12 cellular contexts compared by ENCODE assay signal in the genomic region with DNA sequence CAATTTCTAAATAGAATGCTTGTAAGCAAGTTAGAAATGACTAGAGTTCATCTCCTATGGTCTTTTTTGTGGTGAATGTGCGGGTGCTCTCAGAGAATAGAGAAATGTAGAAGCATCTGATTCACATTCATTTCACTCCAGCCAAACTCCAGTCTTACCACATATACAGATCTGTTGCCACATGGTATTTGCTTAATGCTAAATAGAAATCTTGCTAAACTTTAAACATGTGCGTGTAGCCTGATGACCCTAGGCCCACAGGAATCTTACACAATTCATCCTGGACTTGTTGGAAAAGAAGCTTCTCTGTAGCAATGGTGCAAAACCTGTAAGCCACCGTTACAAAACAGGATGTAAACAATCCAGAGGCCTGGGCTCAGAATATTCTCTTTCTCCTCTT.
DNase-seq lines count a peak whose midpoint lies in the region; ATAC-seq and TF ChIP-seq lines count a peak whose summit lies in the region.
"Had no signal": no experiment of that assay in that cellular context is flagged by ENCODE, and none has a peak within 500 bp of the region (broad histone marks: within the 10 kb centered on the region; RNA-seq: fewer than 3 reads in every experiment).

No MANE protein-coding gene starts in this region.

- H3K9me3 ChIP-seq in neutrophil (no peaks in the 10 kb centered on the region), aorta (ENCODE audit: control insufficient read depth, low read length) (no peaks in the 10 kb centered on the region)
- H3K9me3 ChIP-seq: thyroid gland had no signal

- ATAC-seq in aorta (ENCODE audit: low FRiP score) (no peak), GM21423 (IDR thresholded peaks at IDR 0.05; ENCODE audit: unreplicated experiment) (no peak)

- H3K4me1 ChIP-seq in neutrophil (ENCODE audit: control insufficient read depth in 1 of 2, insufficient read depth in 1 of 2, low read depth in 1 of 2, low read length in 1 of 2): peaks cover 54 to 70% of the 10 kb centered on the region in 2 experiments
- peaks cover 0 to 3% of the 10 kb centered on the region in 2 donors for H3K4me1 ChIP-seq in aorta (ENCODE audit: control insufficient read depth in 1 of 2, insufficient read depth in 2 of 2, low read length in 2 of 2)
- H3K4me1 ChIP-seq: thyroid gland had no signal

- DNase-seq in CD1c-positive myeloid dendritic cell (ENCODE audit: extremely low spot score) (peak; percentile 64), NB4 (ENCODE audit: low read depth) (peak; percentile 81), epidermal melanocyte (ENCODE audit: insufficient read length, low spot score) (peak; percentile 32), aorta (no peak), NCI-H1694 (lab: John Stamatoyannopoulos, UW) (no peak), head of caudate nucleus (no peak)
- DNase-seq: activated naive CD4-positive, alpha-beta T cell treated with Interleukin-2 at 50 U/mL for 16 hours; NCI-H774; stimulated activated CD4-positive, alpha-beta T cell treated with anti-CD3 and anti-CD28 coated beads, Interleukin-1b, Interleukin-23, amount 100 ng/mL, for 48 hours; thyroid gland had no signal

- TF ChIP-seq POLR2A in NB4 (IDR thresholded peaks at IDR 0.05; ENCODE audit: extremely low read depth, insufficient read length): no peak

- WGBS in aorta, 2 donors: 52 to 53% methylated on average over 3 of the region's 3 CpGs

- H3K27ac ChIP-seq in neutrophil (peak overlapping the region; percentile 75), aorta (ENCODE audit: low read depth in 1 of 2, low read length in 2 of 2) (peak overlapping the region in 1 of 2 donors; percentile 57)
- H3K27ac ChIP-seq: thyroid gland had no signal

- TF ChIP-seq CTCF in NB4 (IDR thresholded peaks at IDR 0.05; ENCODE audit: low read depth, low read length) (no peak), neutrophil (IDR thresholded peaks at IDR 0.05) (no peak)

- H3K36me3 ChIP-seq in neutrophil: no peaks in the 10 kb centered on the region
- no peaks in the 10 kb centered on the region for H3K36me3 ChIP-seq in aorta (ENCODE audit: control insufficient read depth in 1 of 2, insufficient read depth in 2 of 2, low read length in 1 of 2)
- H3K36me3 ChIP-seq: thyroid gland had no signal

- intact Hi-C loops in aorta (cut with DNase I): loop anchor here in 1 of 2 donors (5.0 kb wide), 1 partner anchor 81 kb away; no protein-coding TSS in a partner anchor
- intact Hi-C loops in head of caudate nucleus (cut with DNase I): no loop called here

- H3K27me3 ChIP-seq in neutrophil (no peaks in the 10 kb centered on the region), aorta (ENCODE audit: control insufficient read depth in 1 of 2, insufficient read depth in 2 of 2, low read length in 1 of 2) (no peaks in the 10 kb centered on the region)
- H3K27me3 ChIP-seq: thyroid gland had no signal

- H3K4me3 ChIP-seq in NB4 (ENCODE audit: low read depth, low read length) (no peak overlapping the region), neutrophil (ENCODE audit: low read depth in 1 of 2, low read length in 1 of 2) (no peak overlapping the region), aorta (ENCODE audit: low read length in 2 of 2) (no peak overlapping the region)
- H3K4me3 ChIP-seq: thyroid gland had no signal

Comparison
In these comparisons a context has a peak if more than half of its experiments do, and no peak if none do; other contexts are left out.
1. DNase-seq: peak in CD1c-positive myeloid dendritic cell (single experiment), NB4 (single experiment) and epidermal melanocyte (single experiment); none in aorta (0 of 2), NCI-H1694 (single experiment) and head of caudate nucleus (0 of 42).